ENCODE assay signal across 14 cellular contexts in the genomic region with DNA sequence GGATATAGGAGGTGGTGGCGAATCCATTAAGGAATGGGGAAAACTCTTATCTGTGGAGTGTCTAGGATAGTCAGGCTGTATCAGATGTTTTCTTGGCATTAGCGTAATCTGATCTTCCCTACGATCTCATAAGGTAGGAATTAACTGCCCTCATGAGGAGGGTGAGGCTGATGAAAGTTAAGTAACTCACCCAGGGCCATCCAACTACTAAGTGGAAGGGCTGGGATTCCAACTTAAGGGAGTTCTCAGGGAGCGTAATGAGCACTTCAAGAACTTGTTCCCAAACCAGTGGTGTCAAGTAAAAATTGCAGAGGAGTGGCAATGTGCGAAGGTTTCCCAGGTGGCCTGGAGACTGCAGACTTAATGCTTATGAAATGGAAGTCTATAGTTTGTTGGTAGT. TPM values are rescaled to one million over a fixed set of nuclear protein-coding genes. Genes with fewer than 3 reads are reported as not detected.
DNase-seq lines count a peak whose midpoint lies in the region; ATAC-seq, FAIRE-seq and TF ChIP-seq lines count a peak whose summit lies in the region.
"Had no signal": no experiment of that assay in that cellular context is flagged by ENCODE, and none has a peak within 500 bp of the region (broad histone marks: within the 10 kb centered on the region; RNA-seq: fewer than 3 reads in every experiment).

No MANE protein-coding gene starts in this region.

- no peak overlapping the region for H3K27ac Mint-ChIP-seq in CD4-positive, alpha-beta T cell

- no peak overlapping the region for H3K27ac ChIP-seq in RWPE2 (ENCODE audit: poor library complexity, severe bottlenecking)
- no peak overlapping the region for H3K27ac ChIP-seq in CD4-positive, alpha-beta T cell (ENCODE audit: low read depth, low read length)

- TF ChIP-seq CTCF in RWPE2 (IDR thresholded peaks at IDR 0.05; ENCODE audit: poor library complexity, severe bottlenecking) = no peak
- no peak for TF ChIP-seq CTCF in CD4-positive, alpha-beta T cell (IDR thresholded peaks at IDR 0.05)

- no peaks in the 10 kb centered on the region for H3K36me3 ChIP-seq in RWPE2 (ENCODE audit: low read depth)

- H3K9me3 Mint-ChIP-seq in CD4-positive, alpha-beta T cell = no peaks in the 10 kb centered on the region

- no peaks in the 10 kb centered on the region for H3K9me3 ChIP-seq in RWPE2 (ENCODE audit: severe bottlenecking)
- no peaks in the 10 kb centered on the region for H3K9me3 ChIP-seq in CD4-positive, alpha-beta T cell (ENCODE audit: control insufficient read depth, low read length)

- ATAC-seq in RWPE2 (ENCODE audit: low read depth) (peak; percentile 48), GM19452 (IDR thresholded peaks at IDR 0.05; ENCODE audit: unreplicated experiment) (no peak)
- ATAC-seq in CD4-positive, alpha-beta T cell (ENCODE audit: poor library complexity) = no peak

- no peak overlapping the region for H3K4me3 ChIP-seq in RWPE2 (ENCODE audit: severe bottlenecking)

- DNase-seq in A172 (ENCODE audit: low spot score) (peak; percentile 42), H54 (ENCODE audit: insufficient read length, low spot score) (peak; percentile 27), RWPE2 (ENCODE audit: low spot score) (no peak), iPS DF 19.7 (ENCODE audit: low read depth, low spot score) (peak; percentile 12), ACHN (no peak)
- DNase-seq in CD4-positive, alpha-beta T cell = no peak
- no peak for DNase-seq in effector CD8-positive, alpha-beta T cell (lab: John Stamatoyannopoulos, UW)
- DNase-seq: activated CD4-positive, alpha-beta T cell treated with anti-CD3 and anti-CD28 coated beads, Interleukin-2, amount 50 U/mL, for 48 hours; activated naive CD4-positive, alpha-beta T cell; AML-193; foreskin melanocyte; NCI-H1092 treated with DMSO at 0.1 percent for 48 hours; T-helper 1 cell had no signal

- H3K4me1 ChIP-seq in RWPE2 (ENCODE audit: insufficient read depth, poor library complexity, severe bottlenecking) = peaks cover 15% of the 10 kb centered on the region

- POLR2A ChIA-PET in CD4-positive, alpha-beta T cell (lab: Charles Lee) = no interaction called here

- no peaks in the 10 kb centered on the region for H3K4me1 Mint-ChIP-seq in CD4-positive, alpha-beta T cell (ENCODE audit: low read depth)

- CTCF ChIA-PET in CD4-positive, alpha-beta T cell (lab: Charles Lee) = no interaction called here

- in situ Hi-C loops in ACHN (cut with HindIII; ENCODE audit: low pct_ligation_motif_present, low pct_unique_long_range_greater_than_20kb, low sequenced_read_pairs) = no loop called here

- TF ChIP-seq POLR2A in H54 (IDR thresholded peaks at IDR 0.05; ENCODE audit: low read depth, low read length) = no peak

- H3K4me3 Mint-ChIP-seq in CD4-positive, alpha-beta T cell = no peak overlapping the region

- intact Hi-C loops in CD4-positive, alpha-beta T cell (cut with DNase I, micrococcal nuclease) = no loop called here

- peak; percentile 58 for FAIRE-seq in H54 (lab: Jason Lieb, UNC)

- H3K27me3 Mint-ChIP-seq in CD4-positive, alpha-beta T cell = no peaks in the 10 kb centered on the region

- no peaks in the 10 kb centered on the region for H3K27me3 ChIP-seq in RWPE2 (ENCODE audit: insufficient read depth, poor library complexity, severe bottlenecking)
- H3K27me3 ChIP-seq in CD4-positive, alpha-beta T cell (ENCODE audit: control insufficient read depth, insufficient read depth, low read length) = no peaks in the 10 kb centered on the region

- no peaks in the 10 kb centered on the region for H3K36me3 Mint-ChIP-seq in CD4-positive, alpha-beta T cell (ENCODE audit: low read depth)

RNA-seq across cellular contexts. Expression of gene OSBPL11, which starts 55.9 kb away (rescaled TPM):
- total RNA-seq in A172 (2014; rRNA removed; shearing (Covaris generic)) = 27.1 and 27.7 TPM in 2 replicates
- 1 to 10 TPM; 3.3 to 4.1 TPM for total RNA-seq in CD4-positive, alpha-beta T cell

Comparison
In these comparisons a context has a peak if more than half of its experiments do, and no peak if none do; other contexts are left out.
1. DNase-seq: peak in A172 (single experiment), H54 (single experiment) and iPS DF 19.7 (single experiment); none in RWPE2 (single experiment), CD4-positive, alpha-beta T cell (0 of 10), ACHN (single experiment) and effector CD8-positive, alpha-beta T cell (single experiment).